1 cellular context compared by ENCODE assay signal in genomic region chr11:61980783-61981541, GRCh38.
A peak's percentile ranks its signal among the peaks of the same experiment; 100 is the strongest.
TF ChIP-seq lines count a peak whose summit lies in the region.

No MANE protein-coding gene starts in this region.

TF ChIP-seq in HepG2, 621 proteins besides CTCF, POLR2A, EP300 and RAD21 (continued from another document and continues in another):
- TF ChIP-seq ZC3H4 (CRISPR knock-in tag; IDR thresholded peaks at IDR 0.05; ENCODE audit: borderline replicate concordance) (no peak), ZNF33B (CRISPR knock-in tag; IDR thresholded peaks at IDR 0.05) (0 out of 2 replicates have a peak, but pooled peaks have one; percentile 66), ZNF609 (CRISPR knock-in tag; IDR thresholded peaks at IDR 0.05; ENCODE audit: borderline replicate concordance) (peak; percentile 54; the same call in 1 of the 2 replicates), THAP11 (CRISPR knock-in tag; IDR thresholded peaks at IDR 0.05) (peak; percentile 28; the same call in 1 of the 2 replicates), ZNF430 (CRISPR knock-in tag; IDR thresholded peaks at IDR 0.05) (no peak), ARNT2 (CRISPR knock-in tag; IDR thresholded peaks at IDR 0.05; ENCODE audit: low read depth) (no peak; the same call in 1 of the 2 replicates), ZNF180 (CRISPR knock-in tag; IDR thresholded peaks at IDR 0.05; ENCODE audit: borderline replicate concordance, low read depth) (no peak), MIER3 (CRISPR knock-in tag; IDR thresholded peaks at IDR 0.05; ENCODE audit: borderline replicate concordance) (no peak; the same call in 1 of the 2 replicates), ZBTB37 (CRISPR knock-in tag; IDR thresholded peaks at IDR 0.05) (no peak), NAIF1 (CRISPR knock-in tag; IDR thresholded peaks at IDR 0.05; ENCODE audit: borderline replicate concordance) (0 out of 2 replicates have a peak, but pooled peaks have one; percentile 31), ZNF543 (CRISPR knock-in tag; IDR thresholded peaks at IDR 0.05) (no peak), PRDM15 (CRISPR knock-in tag; IDR thresholded peaks at IDR 0.05) (0 out of 2 replicates have a peak, but pooled peaks have one; percentile 32), ZBTB25 (CRISPR knock-in tag; IDR thresholded peaks at IDR 0.05) (0 out of 2 replicates have a peak, but pooled peaks have one; percentile 45), AGO1 (IDR thresholded peaks at IDR 0.05; ENCODE audit: low read depth, low read length, poor library complexity, severe bottlenecking) (no peak), CEBPG (CRISPR knock-in tag; IDR thresholded peaks at IDR 0.05) (peak; percentile 93), ZBTB42 (CRISPR knock-in tag; IDR thresholded peaks at IDR 0.05) (peak; percentile 20; the same call in 1 of the 2 replicates), ZNF775 (CRISPR knock-in tag; IDR thresholded peaks at IDR 0.05; ENCODE audit: borderline replicate concordance) (no peak), HHEX (CRISPR knock-in tag; IDR thresholded peaks at IDR 0.05) (0 out of 2 replicates have a peak, but pooled peaks have one; percentile 45), ONECUT2 (CRISPR knock-in tag; IDR thresholded peaks at IDR 0.05) (peak; percentile 72), HMG20B (CRISPR knock-in tag; conservative IDR thresholded peaks at IDR 0.05) (no peak), GATAD2A (CRISPR knock-in tag; IDR thresholded peaks at IDR 0.05) (peak; percentile 96), GATA4 (IDR thresholded peaks at IDR 0.05; ENCODE audit: borderline replicate concordance, low read depth) (0 out of 2 replicates have a peak, but pooled peaks have one; percentile 47), SMAD3 (CRISPR knock-in tag; IDR thresholded peaks at IDR 0.05) (peak; percentile 77), SATB2 (CRISPR knock-in tag; IDR thresholded peaks at IDR 0.05) (no peak), PAX8 (CRISPR knock-in tag; IDR thresholded peaks at IDR 0.05; ENCODE audit: borderline replicate concordance) (no peak), ZNF782 (CRISPR knock-in tag; IDR thresholded peaks at IDR 0.05; ENCODE audit: borderline replicate concordance) (no peak), TRAFD1 (CRISPR knock-in tag; IDR thresholded peaks at IDR 0.05; ENCODE audit: borderline replicate concordance) (no peak), NFKB2 (CRISPR knock-in tag; IDR thresholded peaks at IDR 0.05; ENCODE audit: borderline replicate concordance) (no peak), UBTF (CRISPR knock-in tag; IDR thresholded peaks at IDR 0.05) (no peak), DMAP1 (CRISPR knock-in tag; IDR thresholded peaks at IDR 0.05) (no peak; the same call in 1 of the 2 replicates), ZMYM2 (CRISPR knock-in tag; IDR thresholded peaks at IDR 0.05) (no peak), ZNF205 (CRISPR knock-in tag; IDR thresholded peaks at IDR 0.05) (0 out of 2 replicates have a peak, but pooled peaks have one; percentile 41), E2F2 (CRISPR knock-in tag; IDR thresholded peaks at IDR 0.05; ENCODE audit: borderline replicate concordance) (no peak), RNF219 (CRISPR knock-in tag; IDR thresholded peaks at IDR 0.05) (no peak), NPAS2 (CRISPR knock-in tag; IDR thresholded peaks at IDR 0.05; ENCODE audit: borderline replicate concordance) (no peak), ARID2 (CRISPR knock-in tag; IDR thresholded peaks at IDR 0.05; ENCODE audit: borderline replicate concordance) (no peak), SMYD3 (CRISPR knock-in tag; IDR thresholded peaks at IDR 0.05) (0 out of 2 replicates have a peak, but pooled peaks have one; percentile 73), CSRNP2 (CRISPR knock-in tag; conservative IDR thresholded peaks at IDR 0.05; ENCODE audit: low read depth) (no peak)
